8 cellular contexts compared by ENCODE assay signal in genomic region chr5:178590141-178590923, GRCh38. TPM values are rescaled to one million over a fixed set of nuclear protein-coding genes. Genes with fewer than 3 reads are reported as not detected.
DNase-seq lines count a peak whose midpoint lies in the region; ATAC-seq and TF ChIP-seq lines count a peak whose summit lies in the region.

Gene COL23A1, minus strand, starts transcription at chr5:178590393.

- WGBS in transverse colon (ENCODE audit: low coverage in 1 of 2), 2 donors, result 5 to 8% methylated on average over 4 to 32 of the region's 78 CpGs

- H3K4me1 Mint-ChIP-seq in naive thymus-derived CD8-positive, alpha-beta T cell, result peaks cover 3 to 14% (median 12%) of the 10 kb centered on the region in 4 donors

- peaks cover 0 to 3% (median 1%) of the 10 kb centered on the region in 4 donors for H3K36me3 ChIP-seq in transverse colon

- ATAC-seq in naive thymus-derived CD8-positive, alpha-beta T cell, result peak; percentile 86 to 91
- ATAC-seq in HG03469 (IDR thresholded peaks at IDR 0.05; ENCODE audit: unreplicated experiment), result no peak

- peak within 1 kb of the TSS in 1 of 4 donors; percentile 22 for H3K27ac ChIP-seq in transverse colon

- H3K27ac Mint-ChIP-seq in naive thymus-derived CD8-positive, alpha-beta T cell, result peak within 1 kb of the TSS in 1 of 10 donors; percentile 40

- H3K4me3 Mint-ChIP-seq in naive thymus-derived CD8-positive, alpha-beta T cell, result peak within 1 kb of the TSS; percentile 76 to 92 (median 85)

- peaks cover 0 to 16% (median 12%) of the 10 kb centered on the region in 4 donors for H3K4me1 ChIP-seq in transverse colon

- H3K4me3 ChIP-seq in fibroblast of pulmonary artery (replicated peaks; ENCODE audit: low read depth, low read length), result peak within 1 kb of the TSS; percentile 38
- H3K4me3 ChIP-seq in transverse colon, result peak within 1 kb of the TSS; percentile 7 to 61 (median 35)

- POLR2A ChIA-PET in naive thymus-derived CD8-positive, alpha-beta T cell (lab: Charles Lee), result no interaction called here

- peak; percentile 67 for TF ChIP-seq CTCF in fibroblast of pulmonary artery (IDR thresholded peaks at IDR 0.05; ENCODE audit: low read length, missing control alignments)
- TF ChIP-seq CTCF in transverse colon (IDR thresholded peaks at IDR 0.05), result peak; percentile 38 to 52 (median 44)

- H3K27me3 ChIP-seq in transverse colon, result peaks cover 52% of the 10 kb centered on the region

- DNase-seq in DMS 273 (lab: John Stamatoyannopoulos, UW; ENCODE audit: unreplicated experiment), result peak; percentile 77
- no peak for DNase-seq in DMS 273 treated with DMSO at 0.1 percent for 48 hours (lab: John Stamatoyannopoulos, UW)
- peak; percentile 3 for DNase-seq in NCI-H2171 treated with DMSO at 0.1 percent for 48 hours (lab: John Stamatoyannopoulos, UW)
- peak; percentile 5 for DNase-seq in activated T-helper 1 cell treated with Interleukin-2 at 50 U/mL for 16 hours (ENCODE audit: low read depth)
- peak; percentile 53 for DNase-seq in fibroblast of pulmonary artery (ENCODE audit: low read depth)
- peak; percentile 15 to 80 (median 49) for DNase-seq in naive thymus-derived CD8-positive, alpha-beta T cell
- DNase-seq in transverse colon, result peak; percentile 22

- no peak for TF ChIP-seq EP300 in transverse colon (IDR thresholded peaks at IDR 0.05; ENCODE audit: low read depth)

- peaks cover 31 to 41% (median 39%) of the 10 kb centered on the region in 5 donors for H3K27me3 Mint-ChIP-seq in naive thymus-derived CD8-positive, alpha-beta T cell

- H3K9me3 ChIP-seq in transverse colon, result peaks cover 6 to 9% of the 10 kb centered on the region in 2 donors

- intact Hi-C loops in transverse colon (cut with DNase I; ENCODE audit: low total_unique reads), result loop anchor here (5.0 kb wide), 1 partner anchor 308 kb away; no protein-coding TSS in a partner anchor

- peaks cover 2 to 20% (median 14%) of the 10 kb centered on the region in 3 donors for H3K36me3 Mint-ChIP-seq in naive thymus-derived CD8-positive, alpha-beta T cell

- TF ChIP-seq POLR2A in transverse colon (IDR thresholded peaks at IDR 0.05), result no peak

- in situ Hi-C loops in transverse colon (cut with MboI; ENCODE audit: low pct_ligation_motif_present in 1 of 4, low pct_unique_long_range_greater_than_20kb in 1 of 4, low sequenced_read_pairs in 3 of 4), result no loop called here

- peaks cover 6 to 19% (median 14%) of the 10 kb centered on the region in 9 donors for H3K9me3 Mint-ChIP-seq in naive thymus-derived CD8-positive, alpha-beta T cell

RNA-seq across cellular contexts. Expression of gene COL23A1, which starts in this region (rescaled TPM):
- total RNA-seq in naive thymus-derived CD8-positive, alpha-beta T cell, result under 1 TPM in 1 of 2 experiments, not detected in 1; 0.16 TPM
- polyA plus RNA-seq in naive thymus-derived CD8-positive, alpha-beta T cell, result under 1 TPM in 2 of 3 donors, not detected in 1; 0.10 to 0.51 TPM
- total RNA-seq in transverse colon, result 1 to 10 TPM in 2 of 4 donors, under 1 TPM in 1, not detected in 1; 0.14 to 2.2 (median 1.4) TPM

Comparison
In these comparisons a context has a peak if more than half of its experiments do, and no peak if none do; other contexts are left out.
1. Peak in DNase-seq and ATAC-seq in naive thymus-derived CD8-positive, alpha-beta T cell; RNA of the gene not detected or under 1 TPM.